28 cellular contexts compared by ENCODE assay signal in the genomic region with DNA sequence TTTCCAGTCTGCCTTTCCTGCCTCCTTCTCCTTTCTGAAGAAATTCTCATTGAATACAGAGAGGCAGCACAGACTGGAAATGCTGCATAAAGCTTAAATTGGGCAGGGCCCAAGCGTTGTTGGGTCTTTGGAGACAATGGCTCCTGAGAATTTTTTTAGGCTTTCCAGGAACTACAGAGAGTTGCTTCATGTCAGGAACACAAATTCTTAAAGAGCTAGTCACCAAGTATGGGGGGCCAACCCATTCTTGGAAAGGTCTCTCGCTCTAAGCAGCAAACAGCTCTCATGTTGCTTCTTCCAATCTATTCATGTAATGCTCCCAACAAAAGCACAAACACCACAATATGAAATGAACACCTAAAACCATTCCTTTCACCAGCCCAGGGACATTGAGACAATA. TPM values are rescaled to one million over a fixed set of nuclear protein-coding genes. Genes with fewer than 3 reads are reported as not detected.
DNase-seq lines count a peak whose midpoint lies in the region; ATAC-seq and TF ChIP-seq lines count a peak whose summit lies in the region.
"Had no signal": no experiment of that assay in that cellular context is flagged by ENCODE, and none has a peak within 500 bp of the region (broad histone marks: within the 10 kb centered on the region; RNA-seq: fewer than 3 reads in every experiment).

No MANE protein-coding gene starts in this region.

- no peaks in the 10 kb centered on the region for H3K9me3 Mint-ChIP-seq in chondrocyte (ENCODE audit: low read depth)
- H3K9me3 Mint-ChIP-seq in HFFc6, result no peaks in the 10 kb centered on the region
- H3K9me3 Mint-ChIP-seq: activated naive CD4-positive, alpha-beta T cell treated with anti-CD3 and anti-CD28 coated beads, Interleukin-2, amount 50 U/mL, for 24 hours; CD8-positive, alpha-beta T cell; mesothelial cell of epicardium; neural crest cell had no signal

- H3K4ac ChIP-seq in IMR-90 (ENCODE audit: low read depth, low read length), result no peak overlapping the region

- peak overlapping the region; percentile 73 for H3K27ac Mint-ChIP-seq in chondrocyte (ENCODE audit: unreplicated experiment)
- H3K27ac Mint-ChIP-seq in HFFc6, result no peak overlapping the region
- H3K27ac Mint-ChIP-seq: activated naive CD4-positive, alpha-beta T cell treated with anti-CD3 and anti-CD28 coated beads, Interleukin-2, amount 50 U/mL, for 24 hours; CD8-positive, alpha-beta T cell; mesothelial cell of epicardium had no signal

- dilution Hi-C loops in IMR-90 (cut with HindIII; ENCODE audit: low sequenced_read_pairs, unreplicated experiment), result no loop called here

- H3K4me2 ChIP-seq in IMR-90 (ENCODE audit: low read depth, low read length), result peak overlapping the region; percentile 13; the same call in 1 of the 2 replicates

- ATAC-seq in IMR-90 (ENCODE audit: low read depth) (peak; percentile 37; the same call in 1 of the 2 replicates), left lung (peak; percentile 38), GM19397 (IDR thresholded peaks at IDR 0.05; ENCODE audit: unreplicated experiment) (no peak)
- ATAC-seq: CD8-positive, alpha-beta T cell; K562; upper lobe of right lung had no signal

- H2BK5ac ChIP-seq in IMR-90 (ENCODE audit: low read depth, low read length, poor library complexity, severe bottlenecking), result no peak overlapping the region

- intact Hi-C loops in IMR-90 (cut with micrococcal nuclease) (loop anchor here (10.0 kb wide), 1 partner anchor 87 kb away; no protein-coding TSS in a partner anchor), left lung (cut with DNase I) (no loop called here), cardiac septum (cut with DNase I) (no loop called here)

- DNase-seq in AG08396 (ENCODE audit: low spot score) (peak; percentile 34), IMR-90 (peak; percentile 61), chondrocyte (ENCODE audit: low spot score) (no peak), left lung (no peak), hepatic stellate cell (ENCODE audit: low spot score) (no peak), HFFc6 (no peak), cardiac septum (ENCODE audit: low spot score) (no peak)
- DNase-seq: activated CD4-positive, alpha-beta T cell treated with anti-CD3 and anti-CD28 coated beads, Interleukin-2, amount 50 U/mL, for 4 hours; activated T-cell treated with anti-CD3 and anti-CD28 coated beads for 4 hours; caudate nucleus; CD8-positive, alpha-beta T cell; DMS79 treated with DMSO at 0.1 percent for 48 hours; esophagus squamous epithelium; GOT3; NCI-H1048; NCI-H2029 treated with DMSO at 0.1 percent for 48 hours; NCI-H510A treated with DMSO at 0.1 percent for 48 hours; SHP77; stomach; upper lobe of right lung; WERI-Rb-1 had no signal

- H3K14ac ChIP-seq in IMR-90 (replicated peaks; ENCODE audit: low read depth, low read length), result no peak overlapping the region

- peaks cover 13% of the 10 kb centered on the region for H3K27me3 Mint-ChIP-seq in chondrocyte (ENCODE audit: low read depth)
- H3K27me3 Mint-ChIP-seq in HFFc6 (ENCODE audit: insufficient read depth), result peaks cover 57% of the 10 kb centered on the region

- no peak for TF ChIP-seq RAD21 in IMR-90 (IDR thresholded peaks at IDR 0.05; ENCODE audit: low read length)

- no peak overlapping the region for H3K9ac ChIP-seq in IMR-90 (ENCODE audit: low read depth, low read length)

- CTCF ChIA-PET in IMR-90 (lab: Yijun Ruan, JAX), result no interaction called here

- H3K36me3 ChIP-seq in IMR-90 (ENCODE audit: control insufficient read depth, insufficient read depth, low read length) (no peaks in the 10 kb centered on the region), left lung (no peaks in the 10 kb centered on the region)
- H3K36me3 ChIP-seq: esophagus squamous epithelium, upper lobe of right lung, WERI-Rb-1 had no signal

- no peaks in the 10 kb centered on the region for H4K20me1 ChIP-seq in IMR-90 (ENCODE audit: insufficient read depth, low read length)

- H2AFZ ChIP-seq in IMR-90 (replicated peaks; ENCODE audit: low read length, poor library complexity), result no peak overlapping the region

- H2BK15ac ChIP-seq in IMR-90 (ENCODE audit: low read depth, low read length), result no peak overlapping the region

- H4K91ac ChIP-seq in IMR-90 (ENCODE audit: insufficient read depth, low read depth, low read length), result no peak overlapping the region

- no peak overlapping the region for H4K5ac ChIP-seq in IMR-90 (ENCODE audit: low read depth, low read length)

- H3K36me3 Mint-ChIP-seq in chondrocyte (ENCODE audit: low read depth) (no peaks in the 10 kb centered on the region), HFFc6 (ENCODE audit: low read depth) (peaks cover 4% of the 10 kb centered on the region; the same call in 1 of the 2 replicates)
- H3K36me3 Mint-ChIP-seq: activated naive CD4-positive, alpha-beta T cell treated with anti-CD3 and anti-CD28 coated beads, Interleukin-2, amount 50 U/mL, for 24 hours; CD8-positive, alpha-beta T cell; mesothelial cell of epicardium had no signal

- no TSS peak for BruUV-seq in IMR-90 (replicated peaks; lab: Mats Ljungman, UMichigan)

- H3K79me1 ChIP-seq in IMR-90 (ENCODE audit: low read depth in 1 of 2, low read length in 2 of 2), result no peaks in the 10 kb centered on the region

- TF ChIP-seq CTCF in IMR-90 (conservative IDR thresholded peaks at IDR 0.05; ENCODE audit: low read depth, low read length) (no peak), chondrocyte (IDR thresholded peaks at IDR 0.05) (no peak), left lung (IDR thresholded peaks at IDR 0.05) (no peak), HFFc6 (IDR thresholded peaks at IDR 0.05) (no peak)

- peaks cover 3% of the 10 kb centered on the region for H3K4me1 ChIP-seq in IMR-90 (ENCODE audit: control insufficient read depth, insufficient read depth, low read length)
- peaks cover 4 to 16% of the 10 kb centered on the region in 2 donors for H3K4me1 ChIP-seq in left lung

- no peak for TF ChIP-seq POLR2A in IMR-90 (IDR thresholded peaks at IDR 0.05; ENCODE audit: low read depth, low read length)

- H3K4me3 Mint-ChIP-seq in chondrocyte (ENCODE audit: unreplicated experiment) (no peak overlapping the region), HFFc6 (no peak overlapping the region)
- H3K4me3 Mint-ChIP-seq: activated naive CD4-positive, alpha-beta T cell treated with anti-CD3 and anti-CD28 coated beads, Interleukin-2, amount 50 U/mL, for 24 hours; CD8-positive, alpha-beta T cell; mesothelial cell of epicardium; neural crest cell had no signal

- H3K18ac ChIP-seq in IMR-90 (ENCODE audit: low read depth, low read length), result no peak overlapping the region

- no peak overlapping the region for H3K56ac ChIP-seq in IMR-90 (ENCODE audit: extremely low read depth, insufficient read depth, low read length)

- no peak overlapping the region for H3K23ac ChIP-seq in IMR-90 (ENCODE audit: low read depth, low read length)

- no peak overlapping the region for H2AK5ac ChIP-seq in IMR-90 (ENCODE audit: low read depth, low read length)

- in situ Hi-C loops in IMR-90 (cut with MboI; ENCODE audit: low sequenced_read_pairs), result no loop called here

- H3K4me3 ChIP-seq in IMR-90 (ENCODE audit: insufficient read depth, low read depth, low read length) (no peak overlapping the region), left lung (no peak overlapping the region)
- H3K4me3 ChIP-seq: esophagus squamous epithelium, K562, stomach, upper lobe of right lung had no signal

- no peak overlapping the region for H4K8ac ChIP-seq in IMR-90 (ENCODE audit: low read depth in 2 of 2, low read length in 2 of 2)

- H3K4me1 Mint-ChIP-seq in chondrocyte (ENCODE audit: low read depth) (peaks cover 30% of the 10 kb centered on the region), HFFc6 (ENCODE audit: low read depth) (peaks cover 7% of the 10 kb centered on the region)

- H3K27me3 ChIP-seq in IMR-90 (ENCODE audit: control insufficient read depth, insufficient read depth, low read length) (peaks cover 56% of the 10 kb centered on the region), left lung (peaks cover 41 to 85% of the 10 kb centered on the region in 2 donors)

- 65% methylated on average over 2 of the region's 2 CpGs; no CpG with 5 or more reads in 1 of the 2 experiments for WGBS in IMR-90 (ENCODE audit: extremely low coverage in 2 of 2, insufficient read length in 1 of 2), 2 experiments

- H3K9me3 ChIP-seq in IMR-90 (ENCODE audit: control insufficient read depth, insufficient read depth, low read length), result no peaks in the 10 kb centered on the region
- H3K9me3 ChIP-seq in left lung, result no peaks in the 10 kb centered on the region
- H3K9me3 ChIP-seq: esophagus squamous epithelium, stomach, upper lobe of right lung had no signal

- no peaks in the 10 kb centered on the region for H3K9me1 ChIP-seq in IMR-90 (ENCODE audit: insufficient read depth, low read length)

- H2BK120ac ChIP-seq in IMR-90 (ENCODE audit: low read depth, low read length), result no peak overlapping the region

- no peak overlapping the region for H3K27ac ChIP-seq in IMR-90 (ENCODE audit: insufficient read depth, low read length)
- no peak overlapping the region for H3K27ac ChIP-seq in left lung
- H3K27ac ChIP-seq: esophagus squamous epithelium, stomach, upper lobe of right lung, WERI-Rb-1 had no signal

- no peak overlapping the region for H2AK9ac ChIP-seq in IMR-90 (replicated peaks; ENCODE audit: low read depth, low read length, poor library complexity)

- H2BK20ac ChIP-seq in IMR-90 (ENCODE audit: low read depth, low read length), result no peak overlapping the region

- POLR2A ChIA-PET in IMR-90 (lab: Charles Lee; ENCODE audit: unreplicated experiment), result no interaction called here

TF ChIP-seq in IMR-90, 13 proteins besides CTCF, POLR2A, EP300 and RAD21:
- peak; percentile 63 for TF ChIP-seq CEBPB (IDR thresholded peaks at IDR 0.05; ENCODE audit: low read depth, low read length)
- TF ChIP-seq MXI1 (IDR thresholded peaks at IDR 0.05; ENCODE audit: borderline replicate concordance, low read depth, low read length), result no peak

RNA-seq across cellular contexts. Expression of a gene that starts 6.9 kb away (rescaled TPM):
- not detected in 2 replicates for total RNA-seq in IMR-90 (2012; rRNA removed)
- not detected in 2 replicates for polyA plus RNA-seq in IMR-90 (2012; rRNA removed)
- polyA plus RNA-seq in IMR-90 (2012; cell fraction: cytosol; rRNA removed), result not detected in 2 replicates
- 0.05 TPM in 1 of 2 replicates, not detected in the other for polyA plus RNA-seq in IMR-90 (2012; cell fraction: nucleus; rRNA removed; ENCODE audit: low replicate concordance)
- total RNA-seq in chondrocyte, result 3.6 to 10.5 TPM (median 10.1 TPM) in 3 replicates
- 10 to 100 TPM in 1 of 2 donors, 1 to 10 TPM in 1; 9.6 to 25.2 TPM for total RNA-seq in left lung
- not detected for total RNA-seq in HFFc6 (2021; fragmentation: NEBNext Ultra II Directional; extraction: Animal tissue kit (Norgen Biotek cat#: 25700))
- not detected for total RNA-seq in cardiac septum
- total RNA-seq: CD8-positive, alpha-beta T cell; esophagus squamous epithelium; K562; neural crest cell had no signal
- polyA plus RNA-seq: AG04450, K562, keratinocyte had no signal

Comparison
In these comparisons a context has a peak if more than half of its experiments do, and no peak if none do; other contexts are left out.
1. DNase-seq: peak in AG08396 (single experiment) and IMR-90 (single experiment); none in chondrocyte (single experiment), left lung (0 of 2), hepatic stellate cell (single experiment), HFFc6 (single experiment) and cardiac septum (single experiment).